16 cellular contexts compared by ENCODE assay signal in the genomic region with DNA sequence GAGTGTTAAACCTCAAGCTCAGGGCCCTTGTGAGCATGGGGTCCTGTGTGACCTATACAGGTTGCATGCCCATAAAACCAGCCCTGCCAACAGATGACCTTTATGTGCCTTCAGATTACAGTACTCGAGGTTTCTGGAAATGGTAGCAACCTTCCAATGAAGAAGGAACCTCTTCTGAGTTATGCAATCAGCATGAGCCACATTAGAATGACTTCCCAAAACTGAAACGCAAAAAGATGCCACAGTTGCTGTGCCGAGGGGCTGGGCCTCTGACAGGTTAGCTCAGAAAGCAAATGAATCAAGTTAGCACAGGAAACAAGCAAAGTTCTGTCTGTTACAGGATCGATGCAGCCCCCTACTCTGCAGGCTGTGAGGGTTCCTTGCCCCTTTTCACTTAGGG. TPM values are rescaled to one million over a fixed set of nuclear protein-coding genes. Genes with fewer than 3 reads are reported as not detected.
DNase-seq lines count a peak whose midpoint lies in the region; ATAC-seq and TF ChIP-seq lines count a peak whose summit lies in the region.
"Had no signal": no experiment of that assay in that cellular context is flagged by ENCODE, and none has a peak within 500 bp of the region (broad histone marks: within the 10 kb centered on the region; RNA-seq: fewer than 3 reads in every experiment).

No MANE protein-coding gene starts in this region.

- H3K9me3 ChIP-seq in BLaER1 treated with 17β-estradiol and CSF1 and Interleukin-3, amounts not matched to agents 10 nM and 100 nM (replicated peaks in 1 of 11) = peaks cover 0 to 6% (median 0%) of the 10 kb centered on the region in 11 experiments; a peak in 1 of 22 replicates
- no peaks in the 10 kb centered on the region for H3K9me3 ChIP-seq in colonic mucosa
- H3K9me3 ChIP-seq: prostate gland, thoracic aorta had no signal

- TF ChIP-seq CTCF in HL-60 (IDR thresholded peaks at IDR 0.05; ENCODE audit: insufficient read depth, low read length) (no peak), GM23338 (conservative IDR thresholded peaks at IDR 0.05; ENCODE audit: low read depth in 2 of 2) (no peak), colonic mucosa (IDR thresholded peaks at IDR 0.05) (no peak)

- no peak for ATAC-seq in GM23338
- no peak for ATAC-seq in GM18868 (IDR thresholded peaks at IDR 0.05; ENCODE audit: unreplicated experiment)
- no peak for ATAC-seq in left colon

- H4K20me1 ChIP-seq in BLaER1 treated with 17β-estradiol and CSF1 and Interleukin-3, amounts not matched to agents 10 nM and 100 nM = no peaks in the 10 kb centered on the region
- H4K20me1 ChIP-seq in GM23338 (replicated peaks; ENCODE audit: insufficient read depth) = no peaks in the 10 kb centered on the region; the same call in 1 of the 2 replicates

- H3F3A ChIP-seq in GM23338 (replicated peaks; ENCODE audit: low read depth) = no peaks in the 10 kb centered on the region

- intact Hi-C loops in colonic mucosa (cut with DNase I) (no loop called here), left colon (cut with DNase I, micrococcal nuclease) (no loop called here)

- no peaks in the 10 kb centered on the region for H3K36me3 Mint-ChIP-seq in GM23338 (ENCODE audit: low read depth)

- no peaks in the 10 kb centered on the region for H3K9me3 Mint-ChIP-seq in GM23338
- H3K9me3 Mint-ChIP-seq: activated T-cell treated with anti-CD3 and anti-CD28 coated beads, Interleukin-2, amount 50 U/mL, for 72 hours; CD4-positive, alpha-beta T cell had no signal

- H2AFZ ChIP-seq in GM23338 = no peak overlapping the region

- peaks cover 13% of the 10 kb centered on the region for H3K4me1 Mint-ChIP-seq in GM23338

- H3K36me3 ChIP-seq in BLaER1 treated with 17β-estradiol and CSF1 and Interleukin-3, amounts not matched to agents 10 nM and 100 nM = peaks cover 0 to 4% (median 0%) of the 10 kb centered on the region in 11 experiments; a peak in 1 of 22 replicates
- H3K36me3 ChIP-seq in GM23338 (ENCODE audit: insufficient read depth) (no peaks in the 10 kb centered on the region), colonic mucosa (no peaks in the 10 kb centered on the region)
- H3K36me3 ChIP-seq: prostate gland, thoracic aorta had no signal

- H3K4me1 ChIP-seq in BLaER1 treated with 17β-estradiol and CSF1 and Interleukin-3, amounts not matched to agents 10 nM and 100 nM = peaks cover 8 to 95% (median 54%) of the 10 kb centered on the region in 10 experiments; a peak in 19 of 20 replicates
- H3K4me1 ChIP-seq in GM23338 (ENCODE audit: insufficient read depth) = no peaks in the 10 kb centered on the region
- peaks cover 7% of the 10 kb centered on the region for H3K4me1 ChIP-seq in colonic mucosa
- H3K4me1 ChIP-seq: prostate gland had no signal

- H3K4me2 ChIP-seq in BLaER1 treated with 17β-estradiol and CSF1 and Interleukin-3, amounts not matched to agents 10 nM and 100 nM = peak overlapping the region in 9 of 11 experiments; percentile 23 to 93 (median 83); a peak in 17 of 22 replicates
- no peak overlapping the region for H3K4me2 ChIP-seq in GM23338

- H3K9me2 ChIP-seq in GM23338 (ENCODE audit: insufficient read depth) = no peaks in the 10 kb centered on the region

- H3K27ac ChIP-seq in BLaER1 treated with 17β-estradiol and CSF1 and Interleukin-3, amounts not matched to agents 10 nM and 100 nM = peak overlapping the region in 9 of 11 experiments; percentile 1 to 82 (median 74); a peak in 15 of 22 replicates
- peak overlapping the region; percentile 43 for H3K27ac ChIP-seq in HL-60 (replicated peaks)
- H3K27ac ChIP-seq in GM23338 (ENCODE audit: low read depth) = no peak overlapping the region
- H3K27ac ChIP-seq in colonic mucosa = no peak overlapping the region
- H3K27ac ChIP-seq: prostate gland, thoracic aorta had no signal

- H3K27ac Mint-ChIP-seq in GM23338 = no peak overlapping the region
- H3K27ac Mint-ChIP-seq: activated T-cell treated with anti-CD3 and anti-CD28 coated beads, Interleukin-2, amount 50 U/mL, for 72 hours; CD4-positive, alpha-beta T cell; T-helper 17 cell had no signal

- H3K27me3 Mint-ChIP-seq in GM23338 (ENCODE audit: insufficient read depth, low read depth, poor library complexity) = peaks cover 8% of the 10 kb centered on the region
- H3K27me3 Mint-ChIP-seq: CD4-positive, alpha-beta T cell; T-helper 17 cell had no signal

- H3K27me3 ChIP-seq in BLaER1 treated with 17β-estradiol and CSF1 and Interleukin-3, amounts not matched to agents 10 nM and 100 nM = no peaks in the 10 kb centered on the region
- H3K27me3 ChIP-seq in HL-60 (ENCODE audit: insufficient read depth, poor library complexity, severe bottlenecking) = no peaks in the 10 kb centered on the region
- no peaks in the 10 kb centered on the region for H3K27me3 ChIP-seq in GM23338 (ENCODE audit: insufficient read depth)
- no peaks in the 10 kb centered on the region for H3K27me3 ChIP-seq in colonic mucosa

- H3K79me2 ChIP-seq in GM23338 (replicated peaks; ENCODE audit: insufficient read depth) = no peaks in the 10 kb centered on the region

- peak overlapping the region in 2 of 10 experiments; percentile 5 to 38; a peak in 1 of 20 replicates for H3K4me3 ChIP-seq in BLaER1 treated with 17β-estradiol and CSF1 and Interleukin-3, amounts not matched to agents 10 nM and 100 nM
- H3K4me3 ChIP-seq in HL-60 (replicated peaks; ENCODE audit: insufficient read depth, low read length) (no peak overlapping the region), GM23338 (no peak overlapping the region), colonic mucosa (no peak overlapping the region)
- H3K4me3 ChIP-seq: prostate gland, thoracic aorta had no signal

- H3K4me3 Mint-ChIP-seq in GM23338 = no peak overlapping the region
- H3K4me3 Mint-ChIP-seq: CD4-positive, alpha-beta T cell; T-helper 17 cell had no signal

- H3K9ac ChIP-seq in BLaER1 treated with 17β-estradiol and CSF1 and Interleukin-3, amounts not matched to agents 10 nM and 100 nM = peak overlapping the region in 8 of 11 experiments; percentile 15 to 67 (median 55); a peak in 13 of 22 replicates
- no peak overlapping the region for H3K9ac ChIP-seq in colonic mucosa (ENCODE audit: low read depth in 2 of 2, low read length in 2 of 2)

- peak; percentile 35 to 86 for DNase-seq in HL-60 (ENCODE audit: low read depth in 1 of 2, low spot score in 1 of 2)
- peak; percentile 90 for DNase-seq in SIG-M5 treated with dmso at 0.1 percent for 504 hours (lab: John Stamatoyannopoulos, UW; ENCODE audit: unreplicated experiment)
- DNase-seq in medulla oblongata (ENCODE audit: extremely low spot score) = peak; percentile 61
- no peak for DNase-seq in GM23338 (ENCODE audit: low spot score)
- no peak for DNase-seq in colonic mucosa
- no peak for DNase-seq in left colon
- DNase-seq: activated CD4-positive, alpha-beta T cell treated with anti-CD3 and anti-CD28 coated beads for 4 hours; CD4-positive, alpha-beta T cell; NCI-H1092 treated with DMSO at 0.1 percent for 48 hours; NCI-H345; T-helper 17 cell had no signal

TF ChIP-seq in GM23338, 12 proteins besides CTCF, POLR2A, EP300 and RAD21 (continues in another document):
- TF ChIP-seq JUNB (IDR thresholded peaks at IDR 0.05; ENCODE audit: unreplicated experiment) (no peak), POLR2AphosphoS5 (IDR thresholded peaks at IDR 0.05; ENCODE audit: low read depth) (no peak)

RNA-seq across cellular contexts. Expression of a gene that starts 37.7 kb away (rescaled TPM):
- total RNA-seq in GM23338 (2014; rRNA removed; shearing (Covaris generic)) = 2.6 and 6.5 TPM in 2 replicates
- 1.1 and 1.4 TPM in 2 replicates for polyA plus RNA-seq in GM23338 (2016; fragmentation: Nextera tagmentation; extraction: Ambion mirVana)
- total RNA-seq in colonic mucosa (10 to 100 TPM; 21.4 to 25.8 TPM), left colon (10 to 100 TPM; 30.5 to 30.8 TPM)

Comparison
In these comparisons a context has a peak if more than half of its experiments do, and no peak if none do; other contexts are left out.
1. H3K27ac ChIP-seq: peak in BLaER1 treated with 17β-estradiol and CSF1 and Interleukin-3, amounts not matched to agents 10 nM and 100 nM (9 of 11) and HL-60 (single experiment); none in GM23338 (single experiment) and colonic mucosa (single experiment).
2. H3K9ac ChIP-seq: peak in BLaER1 treated with 17β-estradiol and CSF1 and Interleukin-3, amounts not matched to agents 10 nM and 100 nM (8 of 11); none in colonic mucosa (0 of 2).
3. DNase-seq: peak in HL-60 (2 of 2), SIG-M5 treated with dmso at 0.1 percent for 504 hours (single experiment) and medulla oblongata (single experiment); none in GM23338 (single experiment), colonic mucosa (single experiment) and left colon (0 of 2).